In the genomic region with DNA sequence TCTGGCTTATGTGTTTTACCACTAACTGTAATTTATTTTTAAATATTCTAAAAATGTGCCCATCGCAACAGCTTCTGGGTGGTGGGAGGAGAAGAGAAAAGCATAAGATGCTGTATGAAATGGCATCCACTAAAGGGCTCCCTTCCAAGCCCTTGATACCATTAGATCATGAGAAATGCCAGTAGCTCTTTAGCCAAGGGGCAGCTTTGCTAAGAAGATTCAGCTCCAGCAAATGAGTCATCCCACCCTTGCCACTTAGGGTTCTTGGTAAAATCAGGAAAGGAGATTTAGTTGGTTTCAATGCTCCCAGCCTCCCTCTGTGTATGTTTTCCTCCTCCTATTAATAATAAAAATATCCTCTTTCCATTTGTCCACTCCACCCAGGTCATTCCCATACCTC, we compare ENCODE assay signal across 17 cellular contexts.
"Had no signal": no experiment of that assay in that cellular context is flagged by ENCODE, and none has a peak within 500 bp of the region (broad histone marks: within the 10 kb centered on the region; RNA-seq: fewer than 3 reads in every experiment).

No MANE protein-coding gene starts in this region.

- H3K27ac ChIP-seq: adrenal gland, colonic mucosa, epithelial cell of prostate, lower lobe of right lung, right lobe of liver, stomach had no signal

- H3K36me3 ChIP-seq: adrenal gland, ascending aorta, colonic mucosa, lower lobe of right lung, right lobe of liver, stomach, transverse colon had no signal

- H3K4me1 ChIP-seq: adrenal gland, ascending aorta, colonic mucosa, lower lobe of right lung, right lobe of liver, transverse colon had no signal

- H3K4me3 ChIP-seq: adrenal gland, ascending aorta, colonic mucosa, lower lobe of right lung, right lobe of liver, stomach, transverse colon had no signal

- DNase-seq: activated gamma-delta T cell treated with Interleukin-2 at 50 U/mL for 16 hours; activated T-cell treated with anti-CD3 and anti-CD28 coated beads, Interleukin-2, amount 50 U/mL, for 1 hour; adrenal gland; colonic mucosa; endodermal cell; lower lobe of right lung; naive B cell; nucleus accumbens; right lobe of liver; small intestine; stimulated activated CD4-positive, alpha-beta T cell treated with anti-CD3 and anti-CD28 coated beads, Interleukin-15, amount 100 ng/mL, for 24 hours; stomach; transverse colon had no signal

- H3K9me3 ChIP-seq: adrenal gland, ascending aorta, colonic mucosa, lower lobe of right lung, right lobe of liver, stomach, transverse colon had no signal

- ATAC-seq: lower lobe of right lung; right lobe of liver; stimulated activated memory B cell treated with anti-CD40 and anti-IgM and Interleukin-4, amounts not matched to agents 10 μg/mL and 1 μg/mL and 100 μg/mL, for 72 hours; WTC11 had no signal

- H3K27me3 ChIP-seq: adrenal gland, ascending aorta, colonic mucosa, right lobe of liver, stomach, transverse colon had no signal
